Comparison of ENCODE assay signal across 11 cellular contexts in genomic region chr12:110005319-110005973, GRCh38. TPM values are rescaled to one million over a fixed set of nuclear protein-coding genes. Genes with fewer than 3 reads are reported as not detected.
DNase-seq lines count a peak whose midpoint lies in the region; ATAC-seq and TF ChIP-seq lines count a peak whose summit lies in the region.
"Had no signal": no experiment of that assay in that cellular context is flagged by ENCODE, and none has a peak within 500 bp of the region (broad histone marks: within the 10 kb centered on the region; RNA-seq: fewer than 3 reads in every experiment).

No MANE protein-coding gene starts in this region.

- H3K27me3 Mint-ChIP-seq in activated T-cell treated with anti-CD3 and anti-CD28 coated beads, Interleukin-2, amount 50 U/mL, for 72 hours (ENCODE audit: low read depth): no peaks in the 10 kb centered on the region

- in situ Hi-C loops in transverse colon (cut with MboI; ENCODE audit: low pct_ligation_motif_present in 1 of 4, low pct_unique_long_range_greater_than_20kb in 1 of 4, low sequenced_read_pairs in 3 of 4): no loop called here

- peaks cover 6 to 54% (median 29%) of the 10 kb centered on the region in 4 donors for H3K4me1 ChIP-seq in transverse colon

- 63 to 82% methylated on average over 7 of the region's 7 CpGs for WGBS in transverse colon (ENCODE audit: low coverage in 1 of 2), 2 donors

- H3K27ac Mint-ChIP-seq in activated T-cell treated with anti-CD3 and anti-CD28 coated beads, Interleukin-2, amount 50 U/mL, for 72 hours: peak overlapping the region; percentile 54

- no peak for TF ChIP-seq EP300 in transverse colon (IDR thresholded peaks at IDR 0.05; ENCODE audit: low read depth)

- ATAC-seq in HG03135 (IDR thresholded peaks at IDR 0.05; ENCODE audit: unreplicated experiment): peak; percentile 42
- ATAC-seq in activated T-cell treated with anti-CD3 and anti-CD28 coated beads, Interleukin-2, amount 50 U/mL, for 72 hours (replicated peaks in 1 of 2): peak; percentile 72 to 73

- H3K9me3 Mint-ChIP-seq in activated T-cell treated with anti-CD3 and anti-CD28 coated beads, Interleukin-2, amount 50 U/mL, for 72 hours: peaks cover 0 to 3% of the 10 kb centered on the region in 2 donors

- peak overlapping the region; percentile 51 to 70 (median 63) for H3K27ac ChIP-seq in transverse colon

- H3K4me3 ChIP-seq in transverse colon: no peak overlapping the region

- H3K4me1 Mint-ChIP-seq in activated T-cell treated with anti-CD3 and anti-CD28 coated beads, Interleukin-2, amount 50 U/mL, for 72 hours (ENCODE audit: low read depth): peaks cover 97% of the 10 kb centered on the region

- TF ChIP-seq POLR2A in transverse colon (IDR thresholded peaks at IDR 0.05): no peak

- peak; percentile 24 to 26 for DNase-seq in stimulated activated CD4-positive, alpha-beta T cell treated with anti-CD3 and anti-CD28 coated beads, Interleukin-2, amount 100 ng/mL, for 24 hours
- DNase-seq in stimulated activated CD4-positive, alpha-beta T cell treated with anti-CD3 and anti-CD28 coated beads, Interleukin-2, amount 100 ng/mL, for 48 hours: no peak
- peak; percentile 28 to 35 for DNase-seq in activated T-cell treated with anti-CD3 and anti-CD28 coated beads, Interleukin-2, amount 50 U/mL, for 72 hours
- DNase-seq in transverse colon (peak; percentile 28), mesenteric fat pad (ENCODE audit: low spot score) (no peak), dedifferentiated amniotic fluid mesenchymal stem cell (ENCODE audit: extremely low spot score) (no peak), SK-N-DZ (ENCODE audit: low spot score) (no peak)
- DNase-seq: AML-193, NCI-H1694, SHP77 had no signal

- no peaks in the 10 kb centered on the region for H3K36me3 ChIP-seq in transverse colon

- intact Hi-C loops in transverse colon (cut with DNase I; ENCODE audit: low total_unique reads): no loop called here

- peak overlapping the region; percentile 70 to 77 for H3K4me3 Mint-ChIP-seq in activated T-cell treated with anti-CD3 and anti-CD28 coated beads, Interleukin-2, amount 50 U/mL, for 72 hours

- no peaks in the 10 kb centered on the region for H3K27me3 ChIP-seq in transverse colon

- peaks cover 7 to 16% of the 10 kb centered on the region in 2 donors for H3K36me3 Mint-ChIP-seq in activated T-cell treated with anti-CD3 and anti-CD28 coated beads, Interleukin-2, amount 50 U/mL, for 72 hours (ENCODE audit: insufficient read depth in 2 of 2)

- no peak for TF ChIP-seq CTCF in transverse colon (IDR thresholded peaks at IDR 0.05)

- no peaks in the 10 kb centered on the region for H3K9me3 ChIP-seq in transverse colon

RNA-seq across cellular contexts. Expression of gene ANKRD13A, which starts 6.2 kb away (rescaled TPM):
- 10 to 100 TPM; 67.8 to 72.8 TPM for total RNA-seq in activated T-cell treated with anti-CD3 and anti-CD28 coated beads, Interleukin-2, amount 50 U/mL, for 72 hours
- total RNA-seq in transverse colon: 100 to 1,000 TPM in 3 of 4 donors, 10 to 100 TPM in 1; 96.1 to 189 (median 115) TPM
- 29.8 TPM for total RNA-seq in mesenteric fat pad
- 40.7 and 64.8 TPM in 2 replicates for polyA plus RNA-seq in SK-N-DZ (2014; cell fraction: cytosol; rRNA removed)
- polyA plus RNA-seq in SK-N-DZ (2014; cell fraction: nucleus; rRNA removed): 70.7 and 95.2 TPM in 2 replicates

RNA-seq across cellular contexts. Expression of gene GIT2, which starts 9.3 kb away (rescaled TPM):
- 10 to 100 TPM; 70.0 to 74.9 TPM for total RNA-seq in activated T-cell treated with anti-CD3 and anti-CD28 coated beads, Interleukin-2, amount 50 U/mL, for 72 hours
- total RNA-seq in transverse colon (10 to 100 TPM; 25.3 to 64.0 (median 44.0) TPM), mesenteric fat pad (54.2 TPM)
- polyA plus RNA-seq in SK-N-DZ (2014; cell fraction: cytosol; rRNA removed): 11.4 and 14.0 TPM in 2 replicates
- polyA plus RNA-seq in SK-N-DZ (2014; cell fraction: nucleus; rRNA removed): 19.4 and 29.2 TPM in 2 replicates

RNA-seq across cellular contexts. Expression of gene C12orf76, which starts 42.9 kb away (rescaled TPM):
- 10 to 100 TPM; 16.9 to 19.0 TPM for total RNA-seq in activated T-cell treated with anti-CD3 and anti-CD28 coated beads, Interleukin-2, amount 50 U/mL, for 72 hours
- total RNA-seq in transverse colon: 10 to 100 TPM in 2 of 4 donors, 1 to 10 TPM in 1, not detected in 1; 9.3 to 11.0 (median 10.1) TPM
- total RNA-seq in mesenteric fat pad: 6.4 TPM
- 31.9 and 43.3 TPM in 2 replicates for polyA plus RNA-seq in SK-N-DZ (2014; cell fraction: cytosol; rRNA removed)
- 16.3 and 20.0 TPM in 2 replicates for polyA plus RNA-seq in SK-N-DZ (2014; cell fraction: nucleus; rRNA removed)

Comparison
In these comparisons a context has a peak if more than half of its experiments do, and no peak if none do; other contexts are left out.
1. DNase-seq: peak in stimulated activated CD4-positive, alpha-beta T cell treated with anti-CD3 and anti-CD28 coated beads, Interleukin-2, amount 100 ng/mL, for 24 hours (2 of 2), activated T-cell treated with anti-CD3 and anti-CD28 coated beads, Interleukin-2, amount 50 U/mL, for 72 hours (2 of 2) and transverse colon (single experiment); none in stimulated activated CD4-positive, alpha-beta T cell treated with anti-CD3 and anti-CD28 coated beads, Interleukin-2, amount 100 ng/mL, for 48 hours (0 of 2), mesenteric fat pad (single experiment), dedifferentiated amniotic fluid mesenchymal stem cell (single experiment) and SK-N-DZ (single experiment).